ENCODE assay signal across 8 cellular contexts in the genomic region with DNA sequence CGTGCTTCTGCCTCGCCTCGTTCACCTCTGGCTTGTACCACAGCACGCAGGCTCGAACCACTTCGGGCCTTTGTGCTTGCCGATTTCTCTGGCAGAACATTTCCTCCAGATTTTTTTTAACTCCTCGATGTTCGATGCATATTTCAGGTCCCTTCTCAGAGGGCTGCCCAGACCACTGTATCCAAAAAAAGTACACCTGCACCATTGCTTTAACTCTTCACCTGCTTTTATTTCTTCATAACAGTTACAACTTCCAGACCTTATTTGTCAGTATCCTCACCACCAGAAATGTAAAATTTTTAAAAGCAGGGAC. TPM values are rescaled to one million over a fixed set of nuclear protein-coding genes. Genes with fewer than 3 reads are reported as not detected.
DNase-seq lines count a peak whose midpoint lies in the region; ATAC-seq and TF ChIP-seq lines count a peak whose summit lies in the region.

No MANE protein-coding gene starts in this region.

- no peaks in the 10 kb centered on the region for H3K9me3 ChIP-seq in upper lobe of left lung

- H3K27me3 Mint-ChIP-seq in activated naive CD4-positive, alpha-beta T cell treated with anti-CD3 and anti-CD28 coated beads, Interleukin-2, amount 10 ng/mL, durations not matched to agents 7 days and 5 days, result no peaks in the 10 kb centered on the region

- TF ChIP-seq CTCF in lower leg skin (IDR thresholded peaks at IDR 0.05) (no peak), upper lobe of left lung (IDR thresholded peaks at IDR 0.05) (no peak), GM20000 (IDR thresholded peaks at IDR 0.05; ENCODE audit: extremely low read depth, missing control alignments) (no peak)

- no peak for DNase-seq in activated naive CD4-positive, alpha-beta T cell treated with anti-CD3 and anti-CD28 coated beads, Interleukin-2, amount 10 ng/mL, durations not matched to agents 7 days and 5 days
- DNase-seq in activated naive CD4-positive, alpha-beta T cell treated with Interleukin-2 at 50 U/mL for 16 hours, result no peak
- DNase-seq in lower leg skin (ENCODE audit: low spot score in 2 of 2), result no peak
- no peak for DNase-seq in upper lobe of left lung
- no peak for DNase-seq in GM20000 (ENCODE audit: low spot score)
- DNase-seq in kidney tubule cell (ENCODE audit: low spot score), result no peak
- DNase-seq in HCEC 1CT, result no peak

- H3K4me1 ChIP-seq in upper lobe of left lung, result peaks cover 18 to 31% (median 27%) of the 10 kb centered on the region in 4 donors

- TF ChIP-seq EP300 in upper lobe of left lung (IDR thresholded peaks at IDR 0.05), result no peak

- no peaks in the 10 kb centered on the region for H3K27me3 ChIP-seq in upper lobe of left lung

- H3K27ac Mint-ChIP-seq in activated naive CD4-positive, alpha-beta T cell treated with anti-CD3 and anti-CD28 coated beads, Interleukin-2, amount 10 ng/mL, durations not matched to agents 7 days and 5 days, result peak overlapping the region; percentile 93

- CTCF ChIA-PET in activated naive CD4-positive, alpha-beta T cell treated with anti-CD3 and anti-CD28 coated beads, Interleukin-2, amount 10 ng/mL, durations not matched to agents 7 days and 5 days (lab: Charles Lee), result interaction anchor here (0.8 to 1.0 kb wide), 2 partner anchors 17 to 43 kb away, joined by 3 read pairs; no protein-coding TSS in a partner anchor

- peaks cover 34% of the 10 kb centered on the region for H3K4me1 Mint-ChIP-seq in activated naive CD4-positive, alpha-beta T cell treated with anti-CD3 and anti-CD28 coated beads, Interleukin-2, amount 10 ng/mL, durations not matched to agents 7 days and 5 days

- peak overlapping the region; percentile 94 for H3K27ac ChIP-seq in angular gyrus (ENCODE audit: low read depth, low read length)
- H3K27ac ChIP-seq in upper lobe of left lung, result peak overlapping the region; percentile 90 to 97 (median 96)

- H3K36me3 Mint-ChIP-seq in activated naive CD4-positive, alpha-beta T cell treated with anti-CD3 and anti-CD28 coated beads, Interleukin-2, amount 10 ng/mL, durations not matched to agents 7 days and 5 days, result peaks cover 4% of the 10 kb centered on the region

- WGBS in lower leg skin, 2 donors, result 0% methylated on average over 9 of the region's 9 CpGs
- WGBS in upper lobe of left lung, 2 donors, result 0 to 1% methylated on average over 9 of the region's 9 CpGs

- ATAC-seq in upper lobe of left lung (ENCODE audit: low FRiP score in 2 of 2), result no peak

- intact Hi-C loops in lower leg skin (cut with DNase I; ENCODE audit: low total_unique reads), result no loop called here

- peak overlapping the region; percentile 13 for H3K4me3 ChIP-seq in lower leg skin (ENCODE audit: low read depth, poor library complexity, severe bottlenecking)
- peak overlapping the region; percentile 11 to 96 (median 92) for H3K4me3 ChIP-seq in upper lobe of left lung

- no peaks in the 10 kb centered on the region for H3K36me3 ChIP-seq in upper lobe of left lung

- TF ChIP-seq POLR2A in lower leg skin (IDR thresholded peaks at IDR 0.05), result no peak
- TF ChIP-seq POLR2A in upper lobe of left lung (IDR thresholded peaks at IDR 0.05), result no peak

- H3K4me3 Mint-ChIP-seq in activated naive CD4-positive, alpha-beta T cell treated with anti-CD3 and anti-CD28 coated beads, Interleukin-2, amount 10 ng/mL, durations not matched to agents 7 days and 5 days, result peak overlapping the region; percentile 98

- H3K9me3 Mint-ChIP-seq in activated naive CD4-positive, alpha-beta T cell treated with anti-CD3 and anti-CD28 coated beads, Interleukin-2, amount 10 ng/mL, durations not matched to agents 7 days and 5 days, result no peaks in the 10 kb centered on the region

RNA-seq across cellular contexts. Expression of gene ZZZ3, which starts 1.3 kb away (rescaled TPM):
- total RNA-seq in lower leg skin, result 10 to 100 TPM; 39.1 to 55.7 (median 45.9) TPM
- 100 to 1,000 TPM in 1 of 6 donors, 10 to 100 TPM in 5; 15.3 to 141 (median 41.9) TPM for total RNA-seq in upper lobe of left lung
